Comparison of ENCODE assay signal across 10 cellular contexts in the genomic region with DNA sequence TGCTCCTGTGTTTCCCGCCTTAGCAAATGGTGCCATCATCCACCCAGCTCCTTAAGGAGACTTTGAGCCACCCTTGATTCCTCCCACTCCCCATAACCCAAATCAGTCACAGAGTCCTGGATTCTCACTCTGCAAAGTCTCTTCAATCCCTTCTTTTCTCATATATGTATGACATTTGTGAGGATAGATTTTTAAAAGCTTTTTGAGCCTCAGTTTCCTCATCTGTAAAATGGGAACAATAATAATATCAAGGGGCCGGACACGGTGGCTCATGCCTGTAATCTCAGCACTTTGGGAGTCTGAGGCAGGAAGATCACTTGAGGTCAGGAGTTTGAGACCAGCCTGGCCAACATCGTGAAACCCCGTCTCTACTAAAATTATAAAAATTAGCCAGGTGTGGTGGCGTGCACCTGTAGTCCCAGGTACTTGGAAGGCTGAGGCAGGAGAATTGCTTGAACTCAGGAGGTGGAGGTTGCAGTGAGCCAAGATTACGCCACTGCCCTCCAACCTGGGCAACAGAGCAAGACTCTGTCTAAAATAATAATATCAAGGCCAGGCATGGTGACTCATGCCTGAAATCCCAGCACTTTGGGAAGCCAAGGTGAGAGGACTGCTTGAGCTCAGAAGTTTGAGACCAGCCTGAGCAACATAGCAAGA. TPM values are rescaled to one million over a fixed set of nuclear protein-coding genes. Genes with fewer than 3 reads are reported as not detected.
DNase-seq lines count a peak whose midpoint lies in the region; ATAC-seq, FAIRE-seq and TF ChIP-seq lines count a peak whose summit lies in the region.
"Not testable (repeated sequence)": the region's sequence is repeated elsewhere in the genome, so short reads cannot be mapped to it uniquely, and the experiment has no call there.
"Had no signal": no experiment of that assay in that cellular context is flagged by ENCODE, and none has a peak within 500 bp of the region (broad histone marks: within the 10 kb centered on the region; RNA-seq: fewer than 3 reads in every experiment).

No MANE protein-coding gene starts in this region.

- peaks cover 45 to 58% (median 46%) of the 10 kb centered on the region in 3 donors for H3K4me1 Mint-ChIP-seq in CD8-positive, alpha-beta memory T cell
- H3K4me1 Mint-ChIP-seq in activated CD8-positive, alpha-beta T cell treated with anti-CD3 and anti-CD28 coated beads, Interleukin-2, amount 10 ng/mL, durations not matched to agents 7 days and 5 days (ENCODE audit: low read depth): peaks cover 42% of the 10 kb centered on the region
- peaks cover 56 to 63% of the 10 kb centered on the region in 2 donors for H3K4me1 Mint-ChIP-seq in natural killer cell
- H3K4me1 Mint-ChIP-seq in stimulated activated effector memory CD8-positive, alpha-beta T cell treated with anti-CD3 and anti-CD28 coated beads, Interleukin-12 subunit alpha, Interleukin-12 subunit beta, amount 100 ng/mL, for 72 hours: peaks cover 50% of the 10 kb centered on the region

- BruUV-seq in GM12878 (replicated peaks; lab: Mats Ljungman, UMichigan): not testable (repeated sequence)

- H3K27ac Mint-ChIP-seq in CD8-positive, alpha-beta memory T cell: peak overlapping the region; percentile 40 to 93 (median 88)
- H3K27ac Mint-ChIP-seq in activated CD8-positive, alpha-beta T cell treated with anti-CD3 and anti-CD28 coated beads, Interleukin-2, amount 10 ng/mL, durations not matched to agents 7 days and 5 days: peak overlapping the region; percentile 23
- peak overlapping the region in 1 of 2 donors; percentile 82 for H3K27ac Mint-ChIP-seq in natural killer cell
- H3K27ac Mint-ChIP-seq in stimulated activated effector memory CD8-positive, alpha-beta T cell treated with anti-CD3 and anti-CD28 coated beads, Interleukin-12 subunit alpha, Interleukin-12 subunit beta, amount 100 ng/mL, for 72 hours: peak overlapping the region; percentile 93

- not testable (repeated sequence) for DNase-seq in A549 (ENCODE audit: low read depth in 1 of 2, low spot score in 1 of 2); CD8-positive, alpha-beta memory T cell; activated CD8-positive, alpha-beta T cell treated with anti-CD3 and anti-CD28 coated beads, Interleukin-2, amount 10 ng/mL, durations not matched to agents 7 days and 5 days; GM12878 (ENCODE audit: low read depth, low spot score); natural killer cell; stimulated activated effector memory CD8-positive, alpha-beta T cell treated with anti-CD3 and anti-CD28 coated beads, Interleukin-12 subunit alpha, Interleukin-12 subunit beta, amount 100 ng/mL, for 72 hours (ENCODE audit: low spot score in 2 of 2)
- peak; percentile 6 for DNase-seq in Right ventricle myocardium superior

- H3K4me1 ChIP-seq in A549: not testable (repeated sequence)
- peaks cover 64% of the 10 kb centered on the region for H3K4me1 ChIP-seq in CD8-positive, alpha-beta memory T cell (ENCODE audit: insufficient read depth, low read length)
- H3K4me1 ChIP-seq in GM12878 (ENCODE audit: control insufficient read depth, insufficient read depth, low read length): peaks cover 44% of the 10 kb centered on the region

- peaks cover 0 to 12% (median 0%) of the 10 kb centered on the region in 3 donors for H3K36me3 Mint-ChIP-seq in CD8-positive, alpha-beta memory T cell
- H3K36me3 Mint-ChIP-seq in activated CD8-positive, alpha-beta T cell treated with anti-CD3 and anti-CD28 coated beads, Interleukin-2, amount 10 ng/mL, durations not matched to agents 7 days and 5 days (ENCODE audit: low read depth); natural killer cell: not testable (repeated sequence)
- H3K36me3 Mint-ChIP-seq in stimulated activated effector memory CD8-positive, alpha-beta T cell treated with anti-CD3 and anti-CD28 coated beads, Interleukin-12 subunit alpha, Interleukin-12 subunit beta, amount 100 ng/mL, for 72 hours: peaks cover 41% of the 10 kb centered on the region

- TF ChIP-seq EP300 in A549 (IDR thresholded peaks at IDR 0.05); GM12878 (IDR thresholded peaks at IDR 0.05; ENCODE audit: borderline replicate concordance in 1 of 2, control insufficient read depth in 1 of 2, low read depth in 2 of 2, low read length in 2 of 2): not testable (repeated sequence)

- H3K9me3 ChIP-seq in A549; CD8-positive, alpha-beta memory T cell (ENCODE audit: low read length); KOPT-K1 (ENCODE audit: insufficient read depth, low read length, poor library complexity, severe bottlenecking); GM12878 (replicated peaks; ENCODE audit: control insufficient read depth, insufficient read depth, low read length): not testable (repeated sequence)

- not testable (repeated sequence) for H3K27ac ChIP-seq in A549; CD8-positive, alpha-beta memory T cell (ENCODE audit: low read depth, low read length); GM12878 (ENCODE audit: control insufficient read depth, insufficient read depth)
- H3K27ac ChIP-seq in KOPT-K1 (ENCODE audit: low read depth, low read length, poor library complexity, severe bottlenecking): peak overlapping the region; percentile 96

- SMC1A ChIA-PET in GM12878 (lab: Charles Lee; ENCODE audit: uncharacterized antibody, unreplicated experiment): interaction anchor here (0.9 to 10.2 kb wide), 5 partner anchors 10 to 42 kb away, joined by 5 to 114 read pairs (median 71); no protein-coding TSS in a partner anchor

- H2AFZ ChIP-seq in GM12878 (ENCODE audit: control insufficient read depth, low read depth, low read length): not testable (repeated sequence)

- not testable (repeated sequence) for ATAC-seq in A549; activated CD8-positive, alpha-beta T cell treated with anti-CD3 and anti-CD28 coated beads, Interleukin-2, amount 10 ng/mL, durations not matched to agents 7 days and 5 days; GM12878; Right ventricle myocardium superior (ENCODE audit: poor library complexity); natural killer cell; stimulated activated effector memory CD8-positive, alpha-beta T cell treated with anti-CD3 and anti-CD28 coated beads, Interleukin-12 subunit alpha, Interleukin-12 subunit beta, amount 100 ng/mL, for 72 hours

- not testable (repeated sequence) for H3K27me3 Mint-ChIP-seq in CD8-positive, alpha-beta memory T cell; activated CD8-positive, alpha-beta T cell treated with anti-CD3 and anti-CD28 coated beads, Interleukin-2, amount 10 ng/mL, durations not matched to agents 7 days and 5 days (ENCODE audit: low read depth); natural killer cell (ENCODE audit: low read depth in 2 of 2)

- intact Hi-C loops in GM12878 (cut with micrococcal nuclease; ENCODE audit: unreplicated experiment); Right ventricle myocardium superior (cut with DNase I): not testable (repeated sequence)
- intact Hi-C loops in natural killer cell (cut with micrococcal nuclease): loop anchor here (2.0 kb wide), 2 partner anchors 13 to 43 kb away; no protein-coding TSS in a partner anchor

- not testable (repeated sequence) for H3K36me3 ChIP-seq in CD8-positive, alpha-beta memory T cell (ENCODE audit: insufficient read depth, low read length); KOPT-K1 (ENCODE audit: insufficient read depth, low read length)
- peaks cover 19 to 26% of the 10 kb centered on the region in 2 experiments; a peak in 3 of 4 replicates for H3K36me3 ChIP-seq in GM12878 (ENCODE audit: control insufficient read depth in 2 of 2, insufficient read depth in 2 of 2, low read length in 1 of 2)

- H3K4me3 Mint-ChIP-seq in CD8-positive, alpha-beta memory T cell: peak overlapping the region in 3 of 7 donors; percentile 42 to 68 (median 46)
- not testable (repeated sequence) for H3K4me3 Mint-ChIP-seq in activated CD8-positive, alpha-beta T cell treated with anti-CD3 and anti-CD28 coated beads, Interleukin-2, amount 10 ng/mL, durations not matched to agents 7 days and 5 days
- peak overlapping the region; percentile 51 for H3K4me3 Mint-ChIP-seq in natural killer cell
- H3K4me3 Mint-ChIP-seq in stimulated activated effector memory CD8-positive, alpha-beta T cell treated with anti-CD3 and anti-CD28 coated beads, Interleukin-12 subunit alpha, Interleukin-12 subunit beta, amount 100 ng/mL, for 72 hours: peak overlapping the region; percentile 64

- RAD21 ChIA-PET in GM12878 (lab: Charles Lee; ENCODE audit: unreplicated experiment): interaction anchor here (0.5 to 17.1 kb wide), 8 partner anchors 9 to 199 kb away, joined by 3 to 183 read pairs (median 12); no protein-coding TSS in a partner anchor

- H3K4me3 ChIP-seq in A549; CD8-positive, alpha-beta memory T cell (ENCODE audit: low read length): not testable (repeated sequence)
- 0 out of 2 replicates have a peak overlapping the region, but pooled peaks have one; percentile 12 for H3K4me3 ChIP-seq in GM12878

- 82% methylated on average over 7 of the region's 7 CpGs for WGBS in A549 (ENCODE audit: missing lambda C conversion rate)
- 98% methylated on average over 7 of the region's 7 CpGs for WGBS in GM12878 (ENCODE audit: insufficient coverage, insufficient replicate concordance, low lambda C conversion rate, missing lambda C conversion rate)

- CTCF ChIA-PET in A549 (lab: Yijun Ruan, JAX) (interaction anchor here (1.0 to 8.8 kb wide), 3 partner anchors 12 to 228 kb away, joined by 3 to 61 read pairs (median 5); no protein-coding TSS in a partner anchor), GM12878 (lab: Yijun Ruan, JAX) (interaction anchor here (0.8 to 17.2 kb wide), 13 partner anchors 10 to 287 kb away, joined by 3 to 208 read pairs (median 5); partner anchors contain the start of genes AHDC1 and IFI6)
- CTCF ChIA-PET in CD8-positive, alpha-beta memory T cell (lab: Charles Lee): interaction anchor here (1.4 to 6.6 kb wide), 4 partner anchors 9 to 43 kb away, joined by 5 to 45 read pairs (median 16); no protein-coding TSS in a partner anchor
- CTCF ChIA-PET in activated CD8-positive, alpha-beta T cell treated with anti-CD3 and anti-CD28 coated beads, Interleukin-2, amount 10 ng/mL, durations not matched to agents 7 days and 5 days (lab: Charles Lee): interaction anchor here (1.0 to 12.0 kb wide), 5 partner anchors 8 to 50 kb away, joined by 3 to 124 read pairs (median 23); no protein-coding TSS in a partner anchor

- not testable (repeated sequence) for H3K27me3 ChIP-seq in CD8-positive, alpha-beta memory T cell (ENCODE audit: insufficient read depth, low read length, poor library complexity, severe bottlenecking); GM12878 (replicated peaks in 1 of 2; ENCODE audit: control insufficient read depth in 2 of 2, insufficient read depth in 2 of 2, low read length in 1 of 2)

- not testable (repeated sequence) for H3K9me3 Mint-ChIP-seq in CD8-positive, alpha-beta memory T cell; activated CD8-positive, alpha-beta T cell treated with anti-CD3 and anti-CD28 coated beads, Interleukin-2, amount 10 ng/mL, durations not matched to agents 7 days and 5 days (ENCODE audit: insufficient read depth); natural killer cell; stimulated activated effector memory CD8-positive, alpha-beta T cell treated with anti-CD3 and anti-CD28 coated beads, Interleukin-12 subunit alpha, Interleukin-12 subunit beta, amount 100 ng/mL, for 72 hours

- in situ Hi-C loops in GM12878 (cut with MboI): not testable (repeated sequence)

- not testable (repeated sequence) for TF ChIP-seq POLR2A in A549 (IDR thresholded peaks at IDR 0.05; ENCODE audit: low read length); GM12878 (IDR thresholded peaks at IDR 0.05; ENCODE audit: low read depth, low read length)

- not testable (repeated sequence) for H3K4me2 ChIP-seq in A549
- H3K4me2 ChIP-seq in GM12878 (ENCODE audit: control insufficient read depth, insufficient read depth): peak overlapping the region; percentile 13; the same call in 1 of the 2 replicates

- H3K79me2 ChIP-seq in GM12878 (ENCODE audit: control insufficient read depth, insufficient read depth, low read length): peaks cover 26% of the 10 kb centered on the region

- POLR2A ChIA-PET in A549 (lab: Yijun Ruan, JAX): not testable (repeated sequence)
- POLR2A ChIA-PET in CD8-positive, alpha-beta memory T cell (lab: Charles Lee): interaction anchor here (0.5 kb wide), 1 partner anchor 23 kb away, joined by 3 read pairs; no protein-coding TSS in a partner anchor
- POLR2A ChIA-PET in activated CD8-positive, alpha-beta T cell treated with anti-CD3 and anti-CD28 coated beads, Interleukin-2, amount 10 ng/mL, durations not matched to agents 7 days and 5 days (lab: Charles Lee): interaction anchor here (1.6 to 3.3 kb wide), 2 partner anchors 41 to 43 kb away, joined by 6 to 12 read pairs; no protein-coding TSS in a partner anchor
- POLR2A ChIA-PET in GM12878 (lab: Charles Lee): interaction anchor here (0.6 to 6.3 kb wide), 10 partner anchors 9 to 623 kb away, joined by 3 to 68 read pairs (median 8); partner anchors contain the start of gene STX12

- H3K9ac ChIP-seq in GM12878 (ENCODE audit: control insufficient read depth, insufficient read depth, low read length): not testable (repeated sequence)

- H4K20me1 ChIP-seq in GM12878 (ENCODE audit: control insufficient read depth, insufficient read depth): not testable (repeated sequence)

- not testable (repeated sequence) for FAIRE-seq in A549 (lab: Jason Lieb, UNC); GM12878 (lab: Jason Lieb, UNC)

- not testable (repeated sequence) for TF ChIP-seq RAD21 in A549 (conservative IDR thresholded peaks at IDR 0.05 in 1 of 2, IDR thresholded peaks at IDR 0.05 in 1 of 2); GM12878 (IDR thresholded peaks at IDR 0.05; ENCODE audit: insufficient read depth, low read depth, low read length)

- not testable (repeated sequence) for TF ChIP-seq CTCF in A549 (IDR thresholded peaks at IDR 0.05); GM12878 (IDR thresholded peaks at IDR 0.05 in 2 of 3, conservative IDR thresholded peaks at IDR 0.05 in 1 of 3; ENCODE audit: control insufficient read depth in 2 of 3, extremely low read depth in 1 of 3, insufficient read depth in 1 of 3, low read depth in 3 of 3, low read length in 3 of 3); natural killer cell (IDR thresholded peaks at IDR 0.05)

RNA-seq across cellular contexts. Expression of gene FGR, which starts 15.1 kb away (rescaled TPM):
- not detected in 2 replicates for polyA plus RNA-seq in A549 (2011; rRNA removed)
- polyA plus RNA-seq in A549 (2012; cell fraction: cytosol; rRNA removed): not detected in 2 replicates
- polyA plus RNA-seq in A549 (2012; cell fraction: nucleus; rRNA removed): not detected in 2 replicates
- not detected in 3 replicates for polyA plus RNA-seq in A549 (2017; fragmentation: RNase III; extraction: RNeasy Plus Mini Kit Qiagen cat#74134 plus additional on column Dnase treatment)
- not detected in 2 replicates for polyA minus RNA-seq in A549 (2011; rRNA and poly(A)+ RNA removed)
- 1 to 10 TPM; 1.6 to 1.8 TPM for total RNA-seq in CD8-positive, alpha-beta memory T cell
- 49.6 TPM for polyA plus RNA-seq in CD8-positive, alpha-beta memory T cell
- under 1 TPM; 0.08 to 0.21 TPM for total RNA-seq in activated CD8-positive, alpha-beta T cell treated with anti-CD3 and anti-CD28 coated beads, Interleukin-2, amount 10 ng/mL, durations not matched to agents 7 days and 5 days
- total RNA-seq in GM12878 (2013; cell fraction: nucleolus; rRNA removed): 199 and 205 TPM in 2 replicates
- total RNA-seq in GM12878 (2014; rRNA removed): 97.3 and 105 TPM in 2 replicates
- 53.3 and 54.3 TPM in 2 replicates for total RNA-seq in GM12878 (2014; rRNA removed; fragmentation: Illumina TruSeq; extraction: Trizol)
- 80.2 and 83.8 TPM in 2 replicates for total RNA-seq in GM12878 (2021)
- polyA plus RNA-seq in GM12878 (2011; ENCODE audit: low read depth): 34.5 TPM
- polyA plus RNA-seq in GM12878 (2011; rRNA removed): 129 and 193 TPM in 2 replicates
- 212 and 255 TPM in 2 replicates for polyA plus RNA-seq in GM12878 (2011; cell fraction: cytosol; rRNA removed)
- polyA plus RNA-seq in GM12878 (2011; cell fraction: nucleus; rRNA removed): 826 and 1,005 TPM in 2 replicates
- 59.3 and 73.9 TPM in 2 replicates for polyA plus RNA-seq in GM12878 (2012)
- 59.5 and 80.8 TPM in 2 replicates for polyA plus RNA-seq in GM12878 (2014; fragmentation: Illumina TruSeq; extraction: Trizol)
- polyA plus RNA-seq in GM12878 (2014; fragmentation: Nextera tagmentation; extraction: Ambion mirVana): 10 to 100 TPM; 10.9 to 13.1 TPM
- 108 and 127 TPM in 2 replicates for polyA plus RNA-seq in GM12878 (2014; rRNA removed)
- 10 to 100 TPM; 60.1 to 68.6 TPM for polyA plus RNA-seq in GM12878 (2016; fragmentation: Nextera tagmentation; extraction: Ambion mirVana)
- 91.0 and 144 TPM in 2 replicates for polyA minus RNA-seq in GM12878 (2011; rRNA and poly(A)+ RNA removed)
- 35.3 and 38.5 TPM in 2 replicates for polyA minus RNA-seq in GM12878 (2011; cell fraction: cytosol; rRNA and poly(A)+ RNA removed)
- 102 and 127 TPM in 2 replicates for polyA minus RNA-seq in GM12878 (2011; cell fraction: nucleus; rRNA and poly(A)+ RNA removed)
- 3.7 TPM for total RNA-seq in Right ventricle myocardium superior
- 100 to 1,000 TPM; 353 to 452 (median 362) TPM for total RNA-seq in natural killer cell
- total RNA-seq: SK-MEL-5 had no signal
- polyA plus RNA-seq: BJ had no signal

RNA-seq across cellular contexts. Expression of gene AHDC1, which starts 16.0 kb away (rescaled TPM):
- polyA plus RNA-seq in A549 (2011; rRNA removed): 1.3 and 2.6 TPM in 2 replicates
- 5.0 and 6.2 TPM in 2 replicates for polyA plus RNA-seq in A549 (2012; cell fraction: cytosol; rRNA removed)
- polyA plus RNA-seq in A549 (2012; cell fraction: nucleus; rRNA removed): 12.9 and 17.1 TPM in 2 replicates
- polyA plus RNA-seq in A549 (2017; fragmentation: RNase III; extraction: RNeasy Plus Mini Kit Qiagen cat#74134 plus additional on column Dnase treatment): 9.8 to 11.5 TPM (median 10.0 TPM) in 3 replicates
- 2.9 and 3.6 TPM in 2 replicates for polyA minus RNA-seq in A549 (2011; rRNA and poly(A)+ RNA removed)
- total RNA-seq in CD8-positive, alpha-beta memory T cell: 10 to 100 TPM; 11.5 TPM
- polyA plus RNA-seq in CD8-positive, alpha-beta memory T cell: 1.9 TPM
- total RNA-seq in activated CD8-positive, alpha-beta T cell treated with anti-CD3 and anti-CD28 coated beads, Interleukin-2, amount 10 ng/mL, durations not matched to agents 7 days and 5 days: 10 to 100 TPM; 20.9 to 22.7 TPM
- total RNA-seq in GM12878 (2013; cell fraction: nucleolus; rRNA removed): 19.7 and 22.3 TPM in 2 replicates
- total RNA-seq in GM12878 (2014; rRNA removed): 1.1 and 2.0 TPM in 2 replicates
- total RNA-seq in GM12878 (2014; rRNA removed; fragmentation: Illumina TruSeq; extraction: Trizol): 0.85 and 1.1 TPM in 2 replicates
- 10.6 and 13.0 TPM in 2 replicates for total RNA-seq in GM12878 (2021)
- 2.3 TPM for polyA plus RNA-seq in GM12878 (2011; ENCODE audit: low read depth)
- polyA plus RNA-seq in GM12878 (2011; rRNA removed): 1.1 and 1.2 TPM in 2 replicates
- 1.3 and 1.6 TPM in 2 replicates for polyA plus RNA-seq in GM12878 (2011; cell fraction: cytosol; rRNA removed)
- polyA plus RNA-seq in GM12878 (2011; cell fraction: nucleus; rRNA removed): 7.1 and 10.9 TPM in 2 replicates
- polyA plus RNA-seq in GM12878 (2012): 4.1 and 6.0 TPM in 2 replicates
- 1.3 and 1.9 TPM in 2 replicates for polyA plus RNA-seq in GM12878 (2014; fragmentation: Illumina TruSeq; extraction: Trizol)
- polyA plus RNA-seq in GM12878 (2014; fragmentation: Nextera tagmentation; extraction: Ambion mirVana): under 1 TPM; 0.21 to 0.26 TPM
- 5.3 and 7.4 TPM in 2 replicates for polyA plus RNA-seq in GM12878 (2014; rRNA removed)
- polyA plus RNA-seq in GM12878 (2016; fragmentation: Nextera tagmentation; extraction: Ambion mirVana): 1 to 10 TPM; 1.4 to 2.0 TPM
- polyA minus RNA-seq in GM12878 (2011; rRNA and poly(A)+ RNA removed): 2.3 and 2.4 TPM in 2 replicates
- polyA minus RNA-seq in GM12878 (2011; cell fraction: cytosol; rRNA and poly(A)+ RNA removed): 2.8 and 4.8 TPM in 2 replicates
- 3.5 and 4.5 TPM in 2 replicates for polyA minus RNA-seq in GM12878 (2011; cell fraction: nucleus; rRNA and poly(A)+ RNA removed)
- total RNA-seq in Right ventricle myocardium superior: 47.4 TPM
- total RNA-seq in natural killer cell: 10 to 100 TPM; 39.6 to 67.0 (median 47.0) TPM

RNA-seq across cellular contexts. Expression of gene IFI6, which starts 52.1 kb away (rescaled TPM):
- polyA plus RNA-seq in A549 (2011; rRNA removed) (5.3 and 6.3 TPM in 2 replicates), A549 (2017; fragmentation: RNase III; extraction: RNeasy Plus Mini Kit Qiagen cat#74134 plus additional on column Dnase treatment) (8.2 to 12.3 TPM (median 8.8 TPM) in 3 replicates), GM12878 (2011; rRNA removed) (81.1 and 113 TPM in 2 replicates), GM12878 (2014; fragmentation: Illumina TruSeq; extraction: Trizol) (36.6 and 41.3 TPM in 2 replicates), GM12878 (2014; fragmentation: Nextera tagmentation; extraction: Ambion mirVana) (10 to 100 TPM in 1 of 2 experiments, 1 to 10 TPM in 1; 5.6 to 21.0 TPM), GM12878 (2014; rRNA removed) (63.9 and 67.7 TPM in 2 replicates), GM12878 (2016; fragmentation: Nextera tagmentation; extraction: Ambion mirVana) (100 to 1,000 TPM in 1 of 2 experiments, 10 to 100 TPM in 1; 97.0 to 123 TPM)
- 6.7 and 8.0 TPM in 2 replicates for polyA plus RNA-seq in A549 (2012; cell fraction: cytosol; rRNA removed)
- polyA plus RNA-seq in A549 (2012; cell fraction: nucleus; rRNA removed): 5.1 and 6.5 TPM in 2 replicates
- polyA minus RNA-seq in A549 (2011; rRNA and poly(A)+ RNA removed): 4.8 and 5.5 TPM in 2 replicates
- total RNA-seq in CD8-positive, alpha-beta memory T cell: 10 to 100 TPM; 10.7 to 12.3 TPM
- polyA plus RNA-seq in CD8-positive, alpha-beta memory T cell: 161 TPM
- 100 to 1,000 TPM; 271 to 272 TPM for total RNA-seq in activated CD8-positive, alpha-beta T cell treated with anti-CD3 and anti-CD28 coated beads, Interleukin-2, amount 10 ng/mL, durations not matched to agents 7 days and 5 days
- 20.9 and 21.2 TPM in 2 replicates for total RNA-seq in GM12878 (2013; cell fraction: nucleolus; rRNA removed)
- total RNA-seq in GM12878 (2014; rRNA removed) (79.4 and 89.5 TPM in 2 replicates), GM12878 (2014; rRNA removed; fragmentation: Illumina TruSeq; extraction: Trizol) (30.1 and 35.1 TPM in 2 replicates), GM12878 (2021) (70.3 and 81.4 TPM in 2 replicates), Right ventricle myocardium superior (29.2 TPM), natural killer cell (10 to 100 TPM; 26.7 to 36.0 (median 34.8) TPM)
- 41.1 TPM for polyA plus RNA-seq in GM12878 (2011; ENCODE audit: low read depth)
- 134 and 138 TPM in 2 replicates for polyA plus RNA-seq in GM12878 (2011; cell fraction: cytosol; rRNA removed)
- 40.8 and 41.8 TPM in 2 replicates for polyA plus RNA-seq in GM12878 (2011; cell fraction: nucleus; rRNA removed)
- 76.1 and 123 TPM in 2 replicates for polyA plus RNA-seq in GM12878 (2012)
- polyA minus RNA-seq in GM12878 (2011; rRNA and poly(A)+ RNA removed): 19.2 and 36.0 TPM in 2 replicates
- polyA minus RNA-seq in GM12878 (2011; cell fraction: cytosol; rRNA and poly(A)+ RNA removed): 26.6 and 31.1 TPM in 2 replicates
- polyA minus RNA-seq in GM12878 (2011; cell fraction: nucleus; rRNA and poly(A)+ RNA removed): 6.8 and 7.5 TPM in 2 replicates

Comparison
In these comparisons a context has a peak if more than half of its experiments do, and no peak if none do; other contexts are left out.
1. RNA of gene FGR, which starts 15.1 kb away (total RNA-seq): 353 to 452 TPM in natural killer cell and 53.3 to 205 TPM in GM12878; 3.7 TPM in Right ventricle myocardium superior (single experiment), 1.6 to 1.8 TPM in CD8-positive, alpha-beta memory T cell and 0.08 to 0.21 TPM in activated CD8-positive, alpha-beta T cell treated with anti-CD3 and anti-CD28 coated beads, Interleukin-2, amount 10 ng/mL, durations not matched to agents 7 days and 5 days; every median in the first group is over 10 times any median in the second.